ENCODE assay signal across 8 cellular contexts in the genomic region with DNA sequence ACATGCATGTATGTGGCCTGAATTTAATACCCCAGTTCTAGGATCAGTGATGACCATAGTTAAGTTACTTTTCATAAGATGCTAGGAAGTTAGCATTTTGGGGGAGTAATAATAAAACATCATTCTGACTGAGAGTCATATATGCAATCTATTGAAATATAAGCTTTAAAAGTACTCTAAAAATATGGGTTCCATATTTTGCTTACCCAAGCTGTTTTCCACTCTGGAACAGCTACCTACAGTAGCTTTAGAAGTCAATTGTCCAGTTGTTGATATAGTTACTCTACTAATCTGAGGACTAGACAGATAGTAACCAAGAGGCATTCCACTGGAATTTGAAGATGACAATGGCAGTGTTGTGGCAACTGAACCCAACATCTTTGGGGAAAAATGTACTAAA. TPM values are rescaled to one million over a fixed set of nuclear protein-coding genes. Genes with fewer than 3 reads are reported as not detected.
"Had no signal": no experiment of that assay in that cellular context is flagged by ENCODE, and none has a peak within 500 bp of the region (broad histone marks: within the 10 kb centered on the region; RNA-seq: fewer than 3 reads in every experiment).

No MANE protein-coding gene starts in this region.

- H3K9ac ChIP-seq: GM23248 had no signal

- ATAC-seq: K562 had no signal

- DNase-seq: GM23248, GOT3, H9, HCEC 1CT, KG1 had no signal

- FAIRE-seq: K562 had no signal

- H3K4me3 ChIP-seq: GM23248, K562 had no signal

RNA-seq across cellular contexts. Expression of gene LMNTD1, which starts 4.0 kb away (rescaled TPM):
- total RNA-seq: H4, H9, HT-29, K562 had no signal
- polyA plus RNA-seq: K562 had no signal
